ENCODE assay signal across 11 cellular contexts in the genomic region with DNA sequence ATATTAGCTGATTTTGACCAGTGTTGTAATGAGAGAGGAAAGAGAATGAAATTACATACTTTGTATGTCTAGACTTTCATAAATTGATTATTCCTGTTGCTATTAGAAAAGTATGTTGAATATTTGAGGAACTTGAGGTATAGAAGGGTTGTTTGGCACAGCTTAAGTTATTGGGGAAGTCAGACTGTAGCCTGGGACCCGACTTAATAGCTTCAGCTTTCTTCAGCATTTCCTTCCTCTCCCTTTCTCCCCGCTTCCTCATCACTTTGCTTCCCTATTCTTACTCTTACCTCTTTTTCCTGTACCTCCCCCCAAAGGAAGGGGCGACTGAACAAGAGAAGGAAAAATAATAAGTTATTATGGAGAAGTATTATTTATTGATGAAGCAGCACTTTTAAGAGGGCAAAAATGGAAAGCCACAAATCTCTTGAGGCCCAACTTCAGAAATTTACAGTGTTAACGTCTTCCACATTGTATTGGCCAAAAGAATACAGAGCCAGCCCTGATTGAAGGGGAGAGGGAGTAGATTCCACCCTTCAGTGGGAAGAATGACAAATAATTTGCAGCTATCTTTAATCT. TPM values are rescaled to one million over a fixed set of nuclear protein-coding genes. Genes with fewer than 3 reads are reported as not detected.
DNase-seq lines count a peak whose midpoint lies in the region; ATAC-seq, FAIRE-seq and TF ChIP-seq lines count a peak whose summit lies in the region.
"Had no signal": no experiment of that assay in that cellular context is flagged by ENCODE, and none has a peak within 500 bp of the region (broad histone marks: within the 10 kb centered on the region; RNA-seq: fewer than 3 reads in every experiment).

No MANE protein-coding gene starts in this region.

- no peak overlapping the region for H3K4me3 Mint-ChIP-seq in natural killer cell
- no peak overlapping the region for H3K4me3 Mint-ChIP-seq in natural killer cell treated with Interleukin-12 subunit alpha and Interleukin-12 subunit beta and Interleukin-15 and Interleukin-18, amount 100 ng/mL, for 72 hours

- H3K36me3 Mint-ChIP-seq in natural killer cell = no peaks in the 10 kb centered on the region
- no peaks in the 10 kb centered on the region for H3K36me3 Mint-ChIP-seq in natural killer cell treated with Interleukin-12 subunit alpha and Interleukin-12 subunit beta and Interleukin-15 and Interleukin-18, amount 100 ng/mL, for 72 hours

- H3K36me3 ChIP-seq in HepG2 (replicated peaks in 1 of 2; ENCODE audit: control insufficient read depth in 1 of 2, insufficient read depth in 2 of 2, low read length in 2 of 2) (no peaks in the 10 kb centered on the region; a peak in 1 of 5 replicates), uterus (no peaks in the 10 kb centered on the region)
- H3K36me3 ChIP-seq: suprapubic skin had no signal

- TF ChIP-seq POLR2A in HepG2 (IDR thresholded peaks at IDR 0.05; ENCODE audit: insufficient read depth in 1 of 2, low read depth in 2 of 2, low read length in 2 of 2) (no peak), uterus (IDR thresholded peaks at IDR 0.05) (no peak)

- no peak for FAIRE-seq in HepG2 (lab: Jason Lieb, UNC)

- H3K27ac Mint-ChIP-seq in natural killer cell = peak overlapping the region; percentile 11 to 47
- H3K27ac Mint-ChIP-seq in natural killer cell treated with Interleukin-12 subunit alpha and Interleukin-12 subunit beta and Interleukin-15 and Interleukin-18, amount 100 ng/mL, for 72 hours = no peak overlapping the region

- POLR2A ChIA-PET in HepG2 (lab: Yijun Ruan, JAX) = interaction anchor here (1.4 kb wide), 1 partner anchor 7 kb away, joined by 4 read pairs; a partner anchor contains a TSS

- H3K9me3 Mint-ChIP-seq in natural killer cell = no peaks in the 10 kb centered on the region
- H3K9me3 Mint-ChIP-seq in natural killer cell treated with Interleukin-12 subunit alpha and Interleukin-12 subunit beta and Interleukin-15 and Interleukin-18, amount 100 ng/mL, for 72 hours = no peaks in the 10 kb centered on the region

- no TSS peak for BruUV-seq in HepG2 (replicated peaks; lab: Mats Ljungman, UMichigan)

- H3K27me3 Mint-ChIP-seq in natural killer cell (ENCODE audit: low read depth in 2 of 2) = no peaks in the 10 kb centered on the region
- no peaks in the 10 kb centered on the region for H3K27me3 Mint-ChIP-seq in natural killer cell treated with Interleukin-12 subunit alpha and Interleukin-12 subunit beta and Interleukin-15 and Interleukin-18, amount 100 ng/mL, for 72 hours

- no peaks in the 10 kb centered on the region for H3K27me3 ChIP-seq in HepG2 (ENCODE audit: control insufficient read depth in 1 of 2, insufficient read depth in 2 of 2, low read length in 2 of 2)
- no peaks in the 10 kb centered on the region for H3K27me3 ChIP-seq in uterus
- H3K27me3 ChIP-seq: suprapubic skin had no signal

- peaks cover 98% of the 10 kb centered on the region for H3K79me2 ChIP-seq in HepG2 (ENCODE audit: insufficient read depth, low read length)

- no peak overlapping the region for H2AFZ ChIP-seq in HepG2 (ENCODE audit: low read length)

- H4K20me1 ChIP-seq in HepG2 (ENCODE audit: insufficient read depth, low read length) = peaks cover 76% of the 10 kb centered on the region

- TF ChIP-seq CTCF in natural killer cell (IDR thresholded peaks at IDR 0.05) = no peak
- no peak for TF ChIP-seq CTCF in HepG2 (CRISPR knock-in tag; IDR thresholded peaks at IDR 0.05)
- no peak for TF ChIP-seq CTCF in uterus (IDR thresholded peaks at IDR 0.05)

- 97% methylated on average over 4 of the region's 4 CpGs for WGBS in HepG2 (ENCODE audit: low lambda C conversion rate)

- no peak overlapping the region for H3K4me2 ChIP-seq in HepG2 (ENCODE audit: low read depth, low read length)

- H3K27ac ChIP-seq in HepG2 (ENCODE audit: extremely low read length, insufficient read depth, low read length) = no peak overlapping the region
- H3K27ac ChIP-seq in uterus = peak overlapping the region; percentile 5 to 47
- H3K27ac ChIP-seq: suprapubic skin had no signal

- no peak for TF ChIP-seq RAD21 in HepG2 (CRISPR knock-in tag; IDR thresholded peaks at IDR 0.05)

- H3K4me1 Mint-ChIP-seq in natural killer cell = peaks cover 68 to 73% of the 10 kb centered on the region in 2 donors
- H3K4me1 Mint-ChIP-seq in natural killer cell treated with Interleukin-12 subunit alpha and Interleukin-12 subunit beta and Interleukin-15 and Interleukin-18, amount 100 ng/mL, for 72 hours (ENCODE audit: low read depth in 2 of 2) = peaks cover 53 to 85% of the 10 kb centered on the region in 2 donors

- H3K4me1 ChIP-seq in HepG2 (ENCODE audit: insufficient read depth, low read length) (peaks cover 73% of the 10 kb centered on the region), uterus (peaks cover 0 to 6% of the 10 kb centered on the region in 2 donors)

- in situ Hi-C loops in HepG2 (cut with HindIII; ENCODE audit: extremely low pct_ligation_motif_present, low pct_unique_long_range_greater_than_20kb) = no loop called here

- intact Hi-C loops in natural killer cell (cut with micrococcal nuclease) = loop anchor here (10.0 kb wide), 1 partner anchor 364 kb away; a partner anchor contains a TSS
- intact Hi-C loops in HepG2 (cut with micrococcal nuclease; ENCODE audit: unreplicated experiment) = no loop called here
- intact Hi-C loops in uterus (cut with DNase I; ENCODE audit: low total_unique reads) = no loop called here

- ATAC-seq in natural killer cell = peak in 1 of 3 donors; percentile 55
- no peak for ATAC-seq in natural killer cell treated with Interleukin-12 subunit alpha and Interleukin-12 subunit beta and Interleukin-15 and Interleukin-18, amount 100 ng/mL, for 72 hours
- no peak for ATAC-seq in HepG2
- ATAC-seq in GM19035 (IDR thresholded peaks at IDR 0.05; ENCODE audit: unreplicated experiment) = no peak
- ATAC-seq in GM21528 (IDR thresholded peaks at IDR 0.05; ENCODE audit: low FRiP score, unreplicated experiment) = no peak

- H3K4me3 ChIP-seq in HepG2 (replicated peaks in 1 of 3; ENCODE audit: insufficient read depth in 1 of 3, low read depth in 2 of 3, low read length in 3 of 3) (no peak overlapping the region), uterus (no peak overlapping the region)
- H3K4me3 ChIP-seq: suprapubic skin had no signal

- H3K9me3 ChIP-seq in HepG2 (ENCODE audit: low read length) = no peaks in the 10 kb centered on the region
- no peaks in the 10 kb centered on the region for H3K9me3 ChIP-seq in uterus
- H3K9me3 ChIP-seq: suprapubic skin had no signal

- TF ChIP-seq EP300 in HepG2 (IDR thresholded peaks at IDR 0.05; ENCODE audit: low read depth in 2 of 2, low read length in 2 of 2) (no peak), HepG2 (CRISPR knock-in tag; IDR thresholded peaks at IDR 0.05; ENCODE audit: borderline replicate concordance) (no peak)

- DNase-seq in natural killer cell (no peak), SKM-1 treated with dmso at 0.1 percent for 144 hours (lab: John Stamatoyannopoulos, UW; ENCODE audit: unreplicated experiment) (peak; percentile 95), HepG2 (ENCODE audit: low spot score) (no peak), uterus (no peak)
- no peak for DNase-seq in natural killer cell treated with Interleukin-12 subunit alpha and Interleukin-12 subunit beta and Interleukin-15 and Interleukin-18, amount 100 ng/mL, for 72 hours (ENCODE audit: low spot score)
- DNase-seq in activated effector memory CD4-positive, alpha-beta T cell treated with Interleukin-2 at 50 U/mL for 16 hours = no peak
- DNase-seq: NCI-H2081 treated with DMSO at 0.1 percent for 48 hours; stimulated activated CD4-positive, alpha-beta T cell treated with anti-CD3 and anti-CD28 coated beads, Interleukin-4, amount 100 ng/mL, for 24 hours had no signal

- no peak overlapping the region for H3K9ac ChIP-seq in HepG2 (ENCODE audit: insufficient read depth, low read depth, low read length)

- CTCF ChIA-PET in HepG2 (lab: Yijun Ruan, JAX; ENCODE audit: low intra/inter-chr PET ratio, low total read pairs) = no interaction called here

TF ChIP-seq in HepG2, 621 proteins besides CTCF, POLR2A, EP300 and RAD21 (continues in another document):
- no peak for TF ChIP-seq HDAC1 (CRISPR knock-in tag; IDR thresholded peaks at IDR 0.05)
- TF ChIP-seq HDAC2 (CRISPR knock-in tag; IDR thresholded peaks at IDR 0.05) = no peak

RNA-seq across cellular contexts. Expression of a gene that starts 7.4 kb away (rescaled TPM):
- total RNA-seq in natural killer cell (100 to 1,000 TPM; 102 to 117 (median 108) TPM), HepG2 (2016; rRNA removed; fragmentation: Illumina TruSeq; extraction: Trizol) (45.2 and 50.1 TPM in 2 replicates), uterus (100 to 1,000 TPM in 3 of 4 donors, 10 to 100 TPM in 1; 70.4 to 258 (median 205) TPM)
- total RNA-seq in natural killer cell treated with Interleukin-12 subunit alpha and Interleukin-12 subunit beta and Interleukin-15 and Interleukin-18, amount 100 ng/mL, for 72 hours = 10 to 100 TPM; 64.8 to 99.7 TPM
- total RNA-seq in HepG2 (2016; cell fraction: cytosol; rRNA removed; fragmentation: Illumina TruSeq; extraction: Trizol; ENCODE audit: low read depth) = 43.4 and 52.1 TPM in 2 replicates
- 46.6 and 50.2 TPM in 2 replicates for total RNA-seq in HepG2 (2016; cell fraction: insoluble cytoplasmic fraction; rRNA removed; fragmentation: Illumina TruSeq; extraction: Trizol)
- total RNA-seq in HepG2 (2016; cell fraction: membrane; rRNA removed; fragmentation: Illumina TruSeq; extraction: Trizol) = 44.9 and 52.8 TPM in 2 replicates
- 88.3 and 90.7 TPM in 2 replicates for total RNA-seq in HepG2 (2016; cell fraction: nucleus; rRNA removed; fragmentation: Illumina TruSeq; extraction: Trizol)
- 19.1 and 21.9 TPM in 2 replicates for polyA plus RNA-seq in HepG2 (2011; rRNA removed)
- 6.0 and 9.0 TPM in 2 replicates for polyA plus RNA-seq in HepG2 (2011; cell fraction: cytosol; rRNA removed)
- polyA plus RNA-seq in HepG2 (2011; cell fraction: nucleus; rRNA removed) = 22.1 and 28.2 TPM in 2 replicates
- 30.3 and 36.0 TPM in 2 replicates for polyA plus RNA-seq in HepG2 (2012)
- polyA plus RNA-seq in HepG2 (2016; cell fraction: cytosol; fragmentation: Illumina TruSeq; extraction: Trizol; ENCODE audit: low read depth) = 1.9 and 2.2 TPM in 2 replicates
- polyA plus RNA-seq in HepG2 (2016; cell fraction: insoluble cytoplasmic fraction; fragmentation: Illumina TruSeq; extraction: Trizol; ENCODE audit: low read depth) = 46.2 and 47.6 TPM in 2 replicates
- polyA plus RNA-seq in HepG2 (2016; cell fraction: membrane; fragmentation: Illumina TruSeq; extraction: Trizol; ENCODE audit: low read depth) = 7.1 and 7.5 TPM in 2 replicates
- polyA plus RNA-seq in HepG2 (2016; cell fraction: nucleus; fragmentation: Illumina TruSeq; extraction: Trizol; ENCODE audit: insufficient read depth, low read depth) = 113 and 116 TPM in 2 replicates
- 7.6 and 10.3 TPM in 2 replicates for polyA minus RNA-seq in HepG2 (2011; rRNA and poly(A)+ RNA removed; ENCODE audit: low replicate concordance)
- polyA minus RNA-seq in HepG2 (2011; cell fraction: cytosol; rRNA and poly(A)+ RNA removed) = 25.9 and 29.5 TPM in 2 replicates
- polyA minus RNA-seq in HepG2 (2011; cell fraction: nucleus; rRNA and poly(A)+ RNA removed) = 153 and 155 TPM in 2 replicates

Comparison
In these comparisons a context has a peak if more than half of its experiments do, and no peak if none do; other contexts are left out.
1. H3K27ac Mint-ChIP-seq: peak in natural killer cell (2 of 2); none in natural killer cell treated with Interleukin-12 subunit alpha and Interleukin-12 subunit beta and Interleukin-15 and Interleukin-18, amount 100 ng/mL, for 72 hours (0 of 2).